Comparison of ENCODE assay signal across 34 cellular contexts in genomic region chr4:111811661-111812060, GRCh38.
"Had no signal": no experiment of that assay in that cellular context is flagged by ENCODE, and none has a peak within 500 bp of the region (broad histone marks: within the 10 kb centered on the region; RNA-seq: fewer than 3 reads in every experiment).

No MANE protein-coding gene starts in this region.

- H3K9me3 ChIP-seq: adrenal gland, ascending aorta, body of pancreas, breast epithelium had no signal

- ATAC-seq: activated naive CD4-positive, alpha-beta T cell treated with anti-CD3 and anti-CD28 coated beads, Interleukin-2, amount 50 U/mL, for 72 hours; activated naive CD8-positive, alpha-beta T cell treated with anti-CD3 and anti-CD28 coated beads, Interleukin-2, amount 50 U/mL, for 24 hours; activated T-cell treated with anti-CD3 and anti-CD28 coated beads, Interleukin-2, amount 50 U/mL, for 4 hours; activated T-cell treated with anti-CD3 and anti-CD28 coated beads, Interleukin-2, amount 50 U/mL, for 72 hours; activated T-helper 17 cell treated with anti-CD3 and anti-CD28 coated beads, Interleukin-2, amount 50 U/mL, for 72 hours; body of pancreas had no signal

- H3K27ac ChIP-seq: adrenal gland, ascending aorta, body of pancreas, brain microvascular endothelial cell, breast epithelium, cardiac muscle cell had no signal

- H3K36me3 ChIP-seq: adrenal gland, ascending aorta, brain microvascular endothelial cell, breast epithelium, cardiac muscle cell had no signal

- H3K4me1 ChIP-seq: adrenal gland, ascending aorta, body of pancreas, breast epithelium had no signal

- H3K4me3 ChIP-seq: adrenal gland, ascending aorta, body of pancreas, breast epithelium, cardiac muscle cell had no signal

- H3K27me3 ChIP-seq: adrenal gland, ascending aorta, body of pancreas, brain microvascular endothelial cell, cardiac muscle cell had no signal

- DNase-seq: activated effector memory CD4-positive, alpha-beta T cell treated with anti-CD3 and anti-CD28 coated beads, Interleukin-2, amount 50 U/mL, for 16 hours; activated effector memory CD4-positive, alpha-beta T cell treated with Interleukin-2 at 50 U/mL for 16 hours; activated gamma-delta T cell; activated gamma-delta T cell treated with Interleukin-2 at 50 U/mL for 16 hours; activated naive CD4-positive, alpha-beta T cell; activated naive CD4-positive, alpha-beta T cell treated with anti-CD3 and anti-CD28 coated beads for 36 hours; activated naive CD4-positive, alpha-beta T cell treated with anti-CD3 and anti-CD28 coated beads, Interleukin-2, amount 10 ng/mL, durations not matched to agents 7 days and 5 days; activated naive CD4-positive, alpha-beta T cell treated with anti-CD3 and anti-CD28 coated beads, Interleukin-2, amount 50 U/mL, for 16 hours; activated naive CD4-positive, alpha-beta T cell treated with Interleukin-2 at 50 U/mL for 16 hours; activated naive CD8-positive, alpha-beta T cell treated with anti-CD3 and anti-CD28 coated beads for 36 hours; activated naive CD8-positive, alpha-beta T cell treated with anti-CD3 and anti-CD28 coated beads, Interleukin-2, amount 10 ng/mL, durations not matched to agents 7 days and 5 days; activated naive CD8-positive, alpha-beta T cell treated with anti-CD3 and anti-CD28 coated beads, Interleukin-2, amount 50 U/mL, for 24 hours; activated T-cell treated with anti-CD3 and anti-CD28 coated beads, Interleukin-2, amount 50 U/mL, for 1 hour; activated T-cell treated with anti-CD3 and anti-CD28 coated beads, Interleukin-2, amount 50 U/mL, for 24 hours; activated T-cell treated with anti-CD3 and anti-CD28 coated beads, Interleukin-2, amount 50 U/mL, for 4 hours; activated T-cell treated with anti-CD3 and anti-CD28 coated beads, Interleukin-2, amount 50 U/mL, for 48 hours; activated T-cell treated with anti-CD3 and anti-CD28 coated beads, Interleukin-2, amount 50 U/mL, for 72 hours; adrenal gland; amniotic stem cell; amygdala; anterior cingulate cortex; aorta; body of pancreas; brain microvascular endothelial cell; caudate nucleus; central memory CD4-positive, alpha-beta T cell; cerebellar nuclear complex had no signal

- FAIRE-seq: astrocyte, bronchial epithelial cell had no signal
